In the genomic region with DNA sequence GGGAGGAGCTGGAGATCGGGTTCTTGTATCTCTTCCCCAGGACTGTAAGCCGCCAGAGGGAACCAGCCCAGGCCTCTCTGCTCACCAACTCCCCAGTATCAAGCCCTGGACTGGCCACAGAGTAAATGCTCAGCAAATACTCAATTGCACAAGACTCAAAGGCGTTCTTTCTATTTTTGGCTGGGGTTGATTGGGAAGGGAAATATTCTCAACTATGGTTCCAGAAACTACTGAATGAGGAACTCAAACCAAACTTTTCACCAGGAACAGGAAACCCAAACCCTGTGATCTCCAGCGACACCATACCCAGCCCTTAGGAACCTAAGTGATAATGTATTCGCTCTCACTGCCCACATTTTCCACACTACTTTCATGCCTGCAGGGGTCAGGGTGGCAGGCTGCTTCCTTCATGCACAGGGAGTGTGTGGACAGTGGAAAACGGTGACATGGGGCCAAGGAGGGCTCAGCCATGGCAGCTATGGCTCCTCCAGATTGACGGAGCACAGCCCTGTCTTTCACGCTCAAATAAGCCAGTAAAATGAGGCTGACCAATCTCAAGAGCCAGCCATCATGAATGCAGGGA, we compare ENCODE assay signal across 17 cellular contexts.
DNase-seq lines count a peak whose midpoint lies in the region; ATAC-seq, FAIRE-seq and TF ChIP-seq lines count a peak whose summit lies in the region.
"Had no signal": no experiment of that assay in that cellular context is flagged by ENCODE, and none has a peak within 500 bp of the region (broad histone marks: within the 10 kb centered on the region; RNA-seq: fewer than 3 reads in every experiment).

No MANE protein-coding gene starts in this region.

- no peaks in the 10 kb centered on the region for H3K36me3 Mint-ChIP-seq in osteocyte (ENCODE audit: unreplicated experiment)

- no peak for TF ChIP-seq POLR2A in GM12891 (IDR thresholded peaks at IDR 0.05; ENCODE audit: low read depth, low read length)

- no peak overlapping the region for H3K4me3 ChIP-seq in mucosa of descending colon
- H3K4me3 ChIP-seq: skin epidermis, uterus had no signal

- H3K4me1 Mint-ChIP-seq in osteocyte (ENCODE audit: unreplicated experiment): no peaks in the 10 kb centered on the region
- H3K4me1 Mint-ChIP-seq: activated T-helper 17 cell treated with anti-CD3 and anti-CD28 coated beads, Interleukin-2, amount 50 U/mL, for 72 hours had no signal

- intact Hi-C loops in mucosa of descending colon (cut with DNase I, micrococcal nuclease): no loop called here

- H3K9me3 ChIP-seq in mucosa of descending colon: no peaks in the 10 kb centered on the region
- H3K9me3 ChIP-seq: uterus had no signal

- H3K36me3 ChIP-seq in mucosa of descending colon (ENCODE audit: low read depth): no peaks in the 10 kb centered on the region
- H3K36me3 ChIP-seq: uterus had no signal

- no peak for FAIRE-seq in GM12891 (lab: Jason Lieb, UNC)

- peak; percentile 76 for DNase-seq in Ammon's horn (ENCODE audit: low spot score)
- peak; percentile 27 for DNase-seq in NOMO-1 treated with dmso at 0.1 percent for 144 hours (lab: John Stamatoyannopoulos, UW; ENCODE audit: unreplicated experiment)
- peak; percentile 9 for DNase-seq in fibroblast of gingiva (ENCODE audit: low read depth)
- peak in 1 of 3 donors; percentile 29 for DNase-seq in mucosa of descending colon
- DNase-seq in GM12891 (ENCODE audit: insufficient read length, low spot score): no peak
- DNase-seq in activated CD8-positive, alpha-beta memory T cell treated with anti-CD3 and anti-CD28 coated beads, Interleukin-2, amount 50 U/mL, for 4 hours: no peak
- no peak for DNase-seq in osteocyte (ENCODE audit: extremely low spot score, unreplicated experiment)
- DNase-seq: activated CD4-positive, alpha-beta T cell treated with anti-CD3 and anti-CD28 coated beads for 4 hours; central memory CD4-positive, alpha-beta T cell; DMS 273 treated with DMSO at 0.1 percent for 48 hours; H7; NCI-H1694 treated with DMSO at 0.1 percent for 48 hours; SW 1271; uterus had no signal

- H3K27ac Mint-ChIP-seq in osteocyte (ENCODE audit: unreplicated experiment): no peak overlapping the region
- H3K27ac Mint-ChIP-seq: activated T-helper 17 cell treated with anti-CD3 and anti-CD28 coated beads, Interleukin-2, amount 50 U/mL, for 72 hours had no signal

- no peak overlapping the region for H3K4me3 Mint-ChIP-seq in osteocyte (ENCODE audit: unreplicated experiment)
- H3K4me3 Mint-ChIP-seq: activated T-helper 17 cell treated with anti-CD3 and anti-CD28 coated beads, Interleukin-2, amount 50 U/mL, for 72 hours had no signal

- peaks cover 28% of the 10 kb centered on the region for H3K27me3 Mint-ChIP-seq in osteocyte (ENCODE audit: unreplicated experiment)
- H3K27me3 Mint-ChIP-seq: activated T-helper 17 cell treated with anti-CD3 and anti-CD28 coated beads, Interleukin-2, amount 50 U/mL, for 72 hours had no signal

- ATAC-seq in mucosa of descending colon (peak; percentile 21), GM18519 (IDR thresholded peaks at IDR 0.05; ENCODE audit: low FRiP score, unreplicated experiment) (no peak)
- ATAC-seq: activated T-helper 17 cell treated with anti-CD3 and anti-CD28 coated beads, Interleukin-2, amount 50 U/mL, for 72 hours had no signal

- no peaks in the 10 kb centered on the region for H3K4me1 ChIP-seq in mucosa of descending colon (ENCODE audit: low read depth)
- H3K4me1 ChIP-seq: uterus had no signal

- no peak for TF ChIP-seq CTCF in mucosa of descending colon (IDR thresholded peaks at IDR 0.05)
- TF ChIP-seq CTCF in osteocyte (IDR thresholded peaks at IDR 0.05): no peak

- no peaks in the 10 kb centered on the region for H3K9me3 Mint-ChIP-seq in osteocyte (ENCODE audit: unreplicated experiment)
- H3K9me3 Mint-ChIP-seq: activated T-helper 17 cell treated with anti-CD3 and anti-CD28 coated beads, Interleukin-2, amount 50 U/mL, for 72 hours had no signal

TF ChIP-seq in GM12891, 5 proteins besides CTCF, POLR2A, EP300 and RAD21:
- no peak for TF ChIP-seq POU2F2 (IDR thresholded peaks at IDR 0.05; ENCODE audit: low read depth, low read length)
- no peak for TF ChIP-seq PAX5 (IDR thresholded peaks at IDR 0.05; ENCODE audit: insufficient read depth, low read length, severe bottlenecking)
- TF ChIP-seq SPI1 (IDR thresholded peaks at IDR 0.05; ENCODE audit: low read depth, low read length): no peak
- no peak for TF ChIP-seq TAF1 (IDR thresholded peaks at IDR 0.05; ENCODE audit: low read depth, low read length)
- TF ChIP-seq POLR2AphosphoS5 (IDR thresholded peaks at IDR 0.05; ENCODE audit: low read depth, low read length): no peak

Comparison
In these comparisons a context has a peak if more than half of its experiments do, and no peak if none do; other contexts are left out.
1. DNase-seq: peak in Ammon's horn (single experiment), NOMO-1 treated with dmso at 0.1 percent for 144 hours (single experiment) and fibroblast of gingiva (single experiment); none in GM12891 (single experiment), activated CD8-positive, alpha-beta memory T cell treated with anti-CD3 and anti-CD28 coated beads, Interleukin-2, amount 50 U/mL, for 4 hours (single experiment) and osteocyte (single experiment).